1 cellular context compared by ENCODE assay signal in genomic region chr6:111713196-111713705, GRCh38.
TF ChIP-seq lines count a peak whose summit lies in the region.

No MANE protein-coding gene starts in this region.

TF ChIP-seq in GM23338, 12 proteins besides CTCF, POLR2A, EP300 and RAD21 (continued from another document):
- TF ChIP-seq REST (IDR thresholded peaks at IDR 0.05; ENCODE audit: unreplicated experiment), result no peak
- no peak for TF ChIP-seq JUNB (IDR thresholded peaks at IDR 0.05; ENCODE audit: unreplicated experiment)
- no peak for TF ChIP-seq ZNF462 (CRISPR knock-in tag; IDR thresholded peaks at IDR 0.05)
- no peak for TF ChIP-seq CREB1 (CRISPR knock-in tag; IDR thresholded peaks at IDR 0.05; ENCODE audit: low read depth)
- no peak for TF ChIP-seq EZH2 (IDR thresholded peaks at IDR 0.05; ENCODE audit: low read depth, unreplicated experiment)
